ENCODE assay signal across 24 cellular contexts in genomic region chr2:71962350-71962749, GRCh38.
DNase-seq lines count a peak whose midpoint lies in the region; ATAC-seq and TF ChIP-seq lines count a peak whose summit lies in the region.
"Had no signal": no experiment of that assay in that cellular context is flagged by ENCODE, and none has a peak within 500 bp of the region (broad histone marks: within the 10 kb centered on the region; RNA-seq: fewer than 3 reads in every experiment).

No MANE protein-coding gene starts in this region.

- H3K4me3 Mint-ChIP-seq in mesothelial cell of epicardium (no peak overlapping the region), type B pancreatic cell (no peak overlapping the region), WTC11 (no peak overlapping the region)
- H3K4me3 Mint-ChIP-seq: CD14-positive monocyte; CD4-positive, alpha-beta memory T cell; CD4-positive, CD25-positive, alpha-beta regulatory T cell; CD8-positive, alpha-beta memory T cell had no signal

- no peak overlapping the region for H3K4ac ChIP-seq in neuronal stem cell (ENCODE audit: low read length)

- H3K4me1 ChIP-seq in neuronal stem cell (ENCODE audit: control insufficient read depth in 2 of 2, insufficient read depth in 1 of 2, low read depth in 1 of 2, low read length in 2 of 2) (no peaks in the 10 kb centered on the region), heart left ventricle (peaks cover 0 to 7% (median 0%) of the 10 kb centered on the region in 12 donors)
- H3K4me1 ChIP-seq: BE2C had no signal

- H3K4me1 Mint-ChIP-seq in mesothelial cell of epicardium (no peaks in the 10 kb centered on the region), type B pancreatic cell (ENCODE audit: unreplicated experiment) (no peaks in the 10 kb centered on the region), WTC11 (0 out of 2 replicates have a peak, but pooled peaks cover 6% of the 10 kb centered on the region)
- H3K4me1 Mint-ChIP-seq: CD14-positive monocyte; CD4-positive, CD25-positive, alpha-beta regulatory T cell; CD8-positive, alpha-beta memory T cell had no signal

- H2BK120ac ChIP-seq in neuronal stem cell (ENCODE audit: low read depth, low read length): no peak overlapping the region

- TF ChIP-seq POLR2A in heart left ventricle (IDR thresholded peaks at IDR 0.05): no peak

- H3K27ac Mint-ChIP-seq in mesothelial cell of epicardium (peak overlapping the region; percentile 45), type B pancreatic cell (no peak overlapping the region), WTC11 (no peak overlapping the region)
- H3K27ac Mint-ChIP-seq: CD14-positive monocyte; CD4-positive, alpha-beta memory T cell; CD4-positive, CD25-positive, alpha-beta regulatory T cell; CD8-positive, alpha-beta memory T cell had no signal

- H3K23ac ChIP-seq in neuronal stem cell (ENCODE audit: low read depth, low read length, poor library complexity): no peak overlapping the region

- H2BK12ac ChIP-seq in neuronal stem cell (ENCODE audit: low read length): no peak overlapping the region

- DNase-seq in mesothelial cell of epicardium (ENCODE audit: low spot score in 2 of 2, unreplicated experiment in 2 of 2): no peak
- DNase-seq in neuronal stem cell (ENCODE audit: low spot score): no peak
- peak; percentile 62 for DNase-seq in type B pancreatic cell (ENCODE audit: extremely low spot score, unreplicated experiment)
- no peak for DNase-seq in NCI-H526 treated with DMSO at 0.1 percent for 48 hours (lab: John Stamatoyannopoulos, UW)
- no peak for DNase-seq in heart left ventricle
- DNase-seq in WTC11 (ENCODE audit: low spot score): no peak
- DNase-seq: 8988T; ACHN; BE2C; C1 segment of cervical spinal cord; CD4-positive, alpha-beta memory T cell; CD4-positive, CD25-positive, alpha-beta regulatory T cell; CD8-positive, alpha-beta memory T cell; COR-L47; DMS 273 treated with DMSO at 0.1 percent for 48 hours; DMS153; DMS53; DMS79; DND-41; EL; GDM1 had no signal

- ATAC-seq in heart left ventricle: no peak
- ATAC-seq in WTC11: no peak
- ATAC-seq: GM12878 had no signal

- H2AFZ ChIP-seq in neuronal stem cell (ENCODE audit: low read length): no peak overlapping the region

- H3K27me3 Mint-ChIP-seq in mesothelial cell of epicardium (ENCODE audit: low read depth) (no peaks in the 10 kb centered on the region), type B pancreatic cell (no peaks in the 10 kb centered on the region), WTC11 (ENCODE audit: low read depth) (no peaks in the 10 kb centered on the region; the same call in 1 of the 2 replicates)
- H3K27me3 Mint-ChIP-seq: CD4-positive, CD25-positive, alpha-beta regulatory T cell had no signal

- H3K4me3 ChIP-seq in neuronal stem cell (ENCODE audit: low read length in 2 of 2): no peak overlapping the region
- no peak overlapping the region for H3K4me3 ChIP-seq in heart left ventricle
- H3K4me3 ChIP-seq: BLaER1, GM12878 had no signal

- no peak overlapping the region for H3K4me2 ChIP-seq in neuronal stem cell (ENCODE audit: insufficient read depth, low read length, poor library complexity, severe bottlenecking)
- H3K4me2 ChIP-seq: BLaER1 had no signal

- no peak overlapping the region for H2AK5ac ChIP-seq in neuronal stem cell (ENCODE audit: low read depth, low read length)

- H3K27ac ChIP-seq in neuronal stem cell (replicated peaks; ENCODE audit: low read length) (no peak overlapping the region), heart left ventricle (no peak overlapping the region)
- H3K27ac ChIP-seq: BLaER1 had no signal

- no peak overlapping the region for H2BK5ac ChIP-seq in neuronal stem cell (ENCODE audit: low read length)

- no peak overlapping the region for H4K8ac ChIP-seq in neuronal stem cell (ENCODE audit: low read depth, low read length)

- peaks cover 24% of the 10 kb centered on the region for H3K9me3 Mint-ChIP-seq in mesothelial cell of epicardium
- H3K9me3 Mint-ChIP-seq in type B pancreatic cell: peaks cover 6% of the 10 kb centered on the region
- peaks cover 35% of the 10 kb centered on the region for H3K9me3 Mint-ChIP-seq in WTC11

- no peak overlapping the region for H4K91ac ChIP-seq in neuronal stem cell (ENCODE audit: low read depth, low read length, poor library complexity)

- H3K14ac ChIP-seq in neuronal stem cell (ENCODE audit: low read length): no peak overlapping the region

- WGBS in neuronal stem cell (ENCODE audit: extremely low coverage in 2 of 2, insufficient read length in 2 of 2, insufficient replicate concordance in 1 of 2), 2 donors: no CpG with 5 or more reads among the region's 3 CpGs
- WGBS in heart left ventricle, 4 donors: 88 to 95% (median 93%) methylated on average over 3 of the region's 3 CpGs

- POLR2A ChIA-PET in WTC11 (lab: Charles Lee): no interaction called here

- peak overlapping the region; percentile 36 for H3K9ac ChIP-seq in neuronal stem cell (ENCODE audit: low read depth, low read length, poor library complexity)
- H3K9ac ChIP-seq: BLaER1 had no signal

- peaks cover 0 to 5% (median 0%) of the 10 kb centered on the region in 3 experiments for H3K27me3 ChIP-seq in neuronal stem cell (ENCODE audit: control insufficient read depth in 3 of 3, insufficient read depth in 3 of 3, low read depth in 1 of 3, low read length in 3 of 3)
- H3K27me3 ChIP-seq in heart left ventricle: peaks cover 0 to 10% (median 0%) of the 10 kb centered on the region in 9 donors
- H3K27me3 ChIP-seq: BE2C, BLaER1 had no signal

- CTCF ChIA-PET in WTC11 (lab: Charles Lee): interaction anchor here (1.0 kb wide), 1 partner anchor 68 kb away, joined by 3 read pairs; no protein-coding TSS in a partner anchor

- H3K36me3 ChIP-seq in neuronal stem cell (replicated peaks in 1 of 2; ENCODE audit: control insufficient read depth in 2 of 2, insufficient read depth in 2 of 2, low read length in 2 of 2) (no peaks in the 10 kb centered on the region), heart left ventricle (no peaks in the 10 kb centered on the region)
- H3K36me3 ChIP-seq: BE2C, BLaER1 had no signal

- H3K36me3 Mint-ChIP-seq in mesothelial cell of epicardium (peaks cover 19% of the 10 kb centered on the region), type B pancreatic cell (no peaks in the 10 kb centered on the region), WTC11 (peaks cover 22% of the 10 kb centered on the region)
- H3K36me3 Mint-ChIP-seq: CD14-positive monocyte; CD4-positive, alpha-beta memory T cell; CD4-positive, CD25-positive, alpha-beta regulatory T cell; CD8-positive, alpha-beta memory T cell had no signal

- no peaks in the 10 kb centered on the region for H3K79me1 ChIP-seq in neuronal stem cell (ENCODE audit: low read depth, low read length)

- H3K9me3 ChIP-seq in neuronal stem cell (replicated peaks in 1 of 2; ENCODE audit: control insufficient read depth in 2 of 2, insufficient read depth in 1 of 2, low read depth in 1 of 2, low read length in 2 of 2): peaks cover 0 to 3% of the 10 kb centered on the region in 2 donors
- peaks cover 0 to 33% (median 16%) of the 10 kb centered on the region in 12 donors for H3K9me3 ChIP-seq in heart left ventricle
- H3K9me3 ChIP-seq: BE2C had no signal

- no peak overlapping the region for H2BK15ac ChIP-seq in neuronal stem cell (ENCODE audit: low read length)

- H3K18ac ChIP-seq in neuronal stem cell (ENCODE audit: low read length): no peak overlapping the region

- intact Hi-C loops in heart left ventricle (cut with DNase I): no loop called here

- TF ChIP-seq CTCF in mesothelial cell of epicardium (IDR thresholded peaks at IDR 0.05; ENCODE audit: unreplicated experiment) (no peak), type B pancreatic cell (conservative IDR thresholded peaks at IDR 0.05) (no peak), heart left ventricle (IDR thresholded peaks at IDR 0.05) (no peak), WTC11 (IDR thresholded peaks at IDR 0.05) (no peak)

TF ChIP-seq in WTC11, 78 proteins besides CTCF, POLR2A, EP300 and RAD21:
- TF ChIP-seq NFATC4 (CRISPR knock-in tag; IDR thresholded peaks at IDR 0.05) (no peak), RELA (CRISPR knock-in tag; IDR thresholded peaks at IDR 0.05; ENCODE audit: borderline replicate concordance) (no peak), MXD4 (CRISPR knock-in tag; IDR thresholded peaks at IDR 0.05; ENCODE audit: borderline replicate concordance) (no peak), EMX1 (CRISPR knock-in tag; IDR thresholded peaks at IDR 0.05) (no peak), ELF4 (CRISPR knock-in tag; IDR thresholded peaks at IDR 0.05; ENCODE audit: low read depth) (no peak), TEAD1 (CRISPR knock-in tag; IDR thresholded peaks at IDR 0.05) (no peak), ZNF138 (CRISPR knock-in tag; conservative IDR thresholded peaks at IDR 0.05) (no peak), IRF2 (CRISPR knock-in tag; IDR thresholded peaks at IDR 0.05; ENCODE audit: borderline replicate concordance, low read depth) (no peak)
- TF ChIP-seq, protein P1, sequence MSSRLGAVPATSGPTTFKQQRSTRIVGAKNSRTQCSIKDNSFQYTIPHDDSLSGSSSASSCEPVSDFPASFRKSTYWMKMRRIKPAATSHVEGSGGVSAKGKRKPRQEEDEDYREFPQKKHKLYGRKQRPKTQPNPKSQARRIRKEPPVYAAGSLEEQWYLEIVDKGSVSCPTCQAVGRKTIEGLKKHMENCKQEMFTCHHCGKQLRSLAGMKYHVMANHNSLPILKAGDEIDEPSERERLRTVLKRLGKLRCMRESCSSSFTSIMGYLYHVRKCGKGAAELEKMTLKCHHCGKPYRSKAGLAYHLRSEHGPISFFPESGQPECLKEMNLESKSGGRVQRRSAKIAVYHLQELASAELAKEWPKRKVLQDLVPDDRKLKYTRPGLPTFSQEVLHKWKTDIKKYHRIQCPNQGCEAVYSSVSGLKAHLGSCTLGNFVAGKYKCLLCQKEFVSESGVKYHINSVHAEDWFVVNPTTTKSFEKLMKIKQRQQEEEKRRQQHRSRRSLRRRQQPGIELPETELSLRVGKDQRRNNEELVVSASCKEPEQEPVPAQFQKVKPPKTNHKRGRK (CRISPR knock-in tag; IDR thresholded peaks at IDR 0.05; ENCODE audit: borderline replicate concordance): no peak
TF ChIP-seq in WTC11: peak in this region for 0.
